ENCODE assay signal across 21 cellular contexts in the genomic region with DNA sequence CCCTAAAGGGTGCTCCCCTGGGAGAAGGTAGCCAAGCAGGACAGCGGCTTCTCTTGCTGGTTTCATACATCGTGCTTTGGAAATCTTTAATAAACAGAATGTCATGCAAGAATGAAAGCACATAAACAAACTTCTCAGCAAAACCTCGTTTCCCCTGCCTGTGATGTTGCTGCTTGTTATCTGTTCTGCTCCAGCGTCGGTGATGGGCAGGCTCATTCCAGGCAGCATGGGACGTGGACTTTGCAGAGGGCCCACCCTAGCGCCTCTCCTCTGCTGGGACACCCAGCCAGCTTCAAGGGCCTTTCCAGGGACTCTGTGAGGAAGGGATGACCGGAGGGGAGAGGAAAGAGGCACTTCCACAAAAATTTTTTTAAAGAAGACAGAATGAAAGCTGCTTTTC.
"Had no signal": no experiment of that assay in that cellular context is flagged by ENCODE, and none has a peak within 500 bp of the region (broad histone marks: within the 10 kb centered on the region; RNA-seq: fewer than 3 reads in every experiment).

No MANE protein-coding gene starts in this region.

- H3K4me1 ChIP-seq: SJSA1 had no signal

- H3K36me3 ChIP-seq: SJSA1 had no signal

- H3K27ac ChIP-seq: SJSA1, SK-N-MC had no signal

- H3K4me1 Mint-ChIP-seq: IgD-negative memory B cell had no signal

- H3K4me3 ChIP-seq: SJSA1, SK-N-MC had no signal

- H3K9me3 ChIP-seq: SJSA1 had no signal

- H3K27me3 ChIP-seq: SJSA1 had no signal

- H3K4me3 Mint-ChIP-seq: IgD-negative memory B cell had no signal

- DNase-seq: KBM-7, MV-4-11, NCI-H1048, NCI-H1105, NCI-H1417, NCI-H1436 treated with DMSO at 0.1 percent for 48 hours, NCI-H1694, NCI-H187 treated with DMSO at 0.1 percent for 48 hours, NCI-H2029 treated with DMSO at 0.1 percent for 48 hours, NCI-H2107, NCI-H226, NCI-H446, NCI-H510A, NCI-H69, NCI-H774, Right ventricle myocardium superior, RPMI8226, SIG-M5 had no signal
